ENCODE assay signal across 8 cellular contexts in genomic region chr1:24364975-24365678, GRCh38. TPM values are rescaled to one million over a fixed set of nuclear protein-coding genes. Genes with fewer than 3 reads are reported as not detected.
DNase-seq lines count a peak whose midpoint lies in the region; ATAC-seq and TF ChIP-seq lines count a peak whose summit lies in the region.

No MANE protein-coding gene starts in this region.

- no peaks in the 10 kb centered on the region for H3K9me3 Mint-ChIP-seq in chondrocyte (ENCODE audit: low read depth)
- H3K9me3 Mint-ChIP-seq in effector memory CD8-positive, alpha-beta T cell = no peaks in the 10 kb centered on the region
- H3K9me3 Mint-ChIP-seq in endothelial cell (ENCODE audit: unreplicated experiment) = no peaks in the 10 kb centered on the region

- H3K27me3 Mint-ChIP-seq in chondrocyte (ENCODE audit: low read depth) (no peaks in the 10 kb centered on the region), endothelial cell (ENCODE audit: unreplicated experiment) (peaks cover 4% of the 10 kb centered on the region)
- H3K27me3 Mint-ChIP-seq in effector memory CD8-positive, alpha-beta T cell = no peaks in the 10 kb centered on the region

- H3K36me3 Mint-ChIP-seq in chondrocyte (ENCODE audit: low read depth) (no peaks in the 10 kb centered on the region), endothelial cell (ENCODE audit: low read depth, unreplicated experiment) (no peaks in the 10 kb centered on the region)
- no peaks in the 10 kb centered on the region for H3K36me3 Mint-ChIP-seq in effector memory CD8-positive, alpha-beta T cell (ENCODE audit: insufficient read depth)

- intact Hi-C loops in sciatic nerve (cut with DNase I) = no loop called here

- TF ChIP-seq CTCF in chondrocyte (IDR thresholded peaks at IDR 0.05) (no peak), endothelial cell (IDR thresholded peaks at IDR 0.05; ENCODE audit: unreplicated experiment) (no peak)

- DNase-seq in AG20443 (ENCODE audit: low spot score) (peak; percentile 88), NOMO-1 treated with dmso at 0.1 percent for 144 hours (lab: John Stamatoyannopoulos, UW; ENCODE audit: unreplicated experiment) (peak; percentile 83), chondrocyte (ENCODE audit: low spot score) (no peak), sciatic nerve (ENCODE audit: low spot score) (no peak), SHP77 treated with DMSO at 0.1 percent for 48 hours (lab: John Stamatoyannopoulos, UW) (no peak), endothelial cell (ENCODE audit: low spot score) (no peak)
- DNase-seq in effector memory CD8-positive, alpha-beta T cell = no peak

- ATAC-seq in GM21360 (IDR thresholded peaks at IDR 0.05; ENCODE audit: unreplicated experiment) (peak; percentile 64), sciatic nerve (peak; percentile 73)
- no peak for ATAC-seq in effector memory CD8-positive, alpha-beta T cell (replicated peaks)

- H3K4me1 Mint-ChIP-seq in chondrocyte (ENCODE audit: low read depth) (peaks cover 45% of the 10 kb centered on the region), endothelial cell (ENCODE audit: unreplicated experiment) (no peaks in the 10 kb centered on the region)
- H3K4me1 Mint-ChIP-seq in effector memory CD8-positive, alpha-beta T cell (ENCODE audit: low read depth in 2 of 2) = peaks cover 0 to 2% of the 10 kb centered on the region in 2 donors

- H3K4me3 Mint-ChIP-seq in chondrocyte (ENCODE audit: unreplicated experiment) = no peak overlapping the region
- no peak overlapping the region for H3K4me3 Mint-ChIP-seq in effector memory CD8-positive, alpha-beta T cell
- no peak overlapping the region for H3K4me3 Mint-ChIP-seq in endothelial cell (ENCODE audit: unreplicated experiment)

- H3K27ac Mint-ChIP-seq in chondrocyte (ENCODE audit: unreplicated experiment) (peak overlapping the region; percentile 36), endothelial cell (ENCODE audit: unreplicated experiment) (no peak overlapping the region)
- no peak overlapping the region for H3K27ac Mint-ChIP-seq in effector memory CD8-positive, alpha-beta T cell

RNA-seq across cellular contexts. Expression of gene GRHL3, which starts 46.0 kb away (rescaled TPM):
- total RNA-seq in chondrocyte (0.07 TPM in 1 of 3 replicates, not detected in the others), sciatic nerve (not detected), endothelial cell (ENCODE audit: unreplicated experiment) (2.1 TPM)

RNA-seq across cellular contexts. Expression of gene STPG1, which starts 48.5 kb away (rescaled TPM):
- total RNA-seq in chondrocyte (5.0 to 6.8 TPM (median 5.8 TPM) in 3 replicates), sciatic nerve (6.2 TPM), endothelial cell (ENCODE audit: unreplicated experiment) (10.0 TPM)

RNA-seq across cellular contexts. Expression of gene NIPAL3, which starts 50.5 kb away (rescaled TPM):
- total RNA-seq in chondrocyte (27.1 to 35.3 TPM (median 29.3 TPM) in 3 replicates), sciatic nerve (23.7 TPM), endothelial cell (ENCODE audit: unreplicated experiment) (9.4 TPM)

Comparison
In these comparisons a context has a peak if more than half of its experiments do, and no peak if none do; other contexts are left out.
1. DNase-seq: peak in AG20443 (single experiment) and NOMO-1 treated with dmso at 0.1 percent for 144 hours (single experiment); none in chondrocyte (single experiment), sciatic nerve (single experiment), effector memory CD8-positive, alpha-beta T cell (0 of 3), SHP77 treated with DMSO at 0.1 percent for 48 hours (single experiment) and endothelial cell (single experiment).